ENCODE assay signal across 12 cellular contexts in genomic region chr7:121023683-121024507, GRCh38. TPM values are rescaled to one million over a fixed set of nuclear protein-coding genes. Genes with fewer than 3 reads are reported as not detected.
A peak's percentile ranks its signal among the peaks of the same experiment; 100 is the strongest.
DNase-seq lines count a peak whose midpoint lies in the region; ATAC-seq and TF ChIP-seq lines count a peak whose summit lies in the region.
"Had no signal": no experiment of that assay in that cellular context is flagged by ENCODE, and none has a peak within 500 bp of the region (broad histone marks: within the 10 kb centered on the region; RNA-seq: fewer than 3 reads in every experiment).

No MANE protein-coding gene starts in this region.

- H3K4me3 Mint-ChIP-seq in activated T-cell treated with anti-CD3 and anti-CD28 coated beads, Interleukin-2, amount 50 U/mL, for 4 hours, result no peak overlapping the region
- H3K4me3 Mint-ChIP-seq in CD8-positive, alpha-beta T cell, result no peak overlapping the region

- H3K36me3 Mint-ChIP-seq in activated T-cell treated with anti-CD3 and anti-CD28 coated beads, Interleukin-2, amount 50 U/mL, for 4 hours (ENCODE audit: insufficient read depth), result no peaks in the 10 kb centered on the region
- H3K36me3 Mint-ChIP-seq in CD8-positive, alpha-beta T cell, result no peaks in the 10 kb centered on the region

- H3K27me3 ChIP-seq in SK-N-SH (ENCODE audit: insufficient read depth), result no peaks in the 10 kb centered on the region
- no peaks in the 10 kb centered on the region for H3K27me3 ChIP-seq in right cardiac atrium (ENCODE audit: control insufficient read depth, insufficient read depth)
- no peaks in the 10 kb centered on the region for H3K27me3 ChIP-seq in smooth muscle cell (ENCODE audit: low read depth)
- no peaks in the 10 kb centered on the region for H3K27me3 ChIP-seq in CD8-positive, alpha-beta T cell (ENCODE audit: insufficient read depth, low read length)

- no peaks in the 10 kb centered on the region for H3K9me3 Mint-ChIP-seq in activated T-cell treated with anti-CD3 and anti-CD28 coated beads, Interleukin-2, amount 50 U/mL, for 4 hours
- no peaks in the 10 kb centered on the region for H3K9me3 Mint-ChIP-seq in CD8-positive, alpha-beta T cell

- CTCF ChIA-PET in SK-N-SH (lab: Yijun Ruan, JAX), result interaction anchor here (1.1 to 3.2 kb wide), 2 partner anchors 32 to 36 kb away, joined by 4 to 18 read pairs; partner anchors contain the start of gene CPED1
- CTCF ChIA-PET in CD8-positive, alpha-beta T cell (lab: Charles Lee), result no interaction called here

- POLR2A ChIA-PET in SK-N-SH (lab: Yijun Ruan, JAX), result interaction anchor here (0.5 kb wide), 1 partner anchor 74 kb away, joined by 3 read pairs; the partner anchor contains the start of gene ING3
- POLR2A ChIA-PET in CD8-positive, alpha-beta T cell (lab: Charles Lee), result no interaction called here

- no peaks in the 10 kb centered on the region for H3K79me2 ChIP-seq in SK-N-SH (ENCODE audit: insufficient read depth)
- no peaks in the 10 kb centered on the region for H3K79me2 ChIP-seq in smooth muscle cell (ENCODE audit: low read depth)

- H3K27me3 Mint-ChIP-seq in activated T-cell treated with anti-CD3 and anti-CD28 coated beads, Interleukin-2, amount 50 U/mL, for 4 hours (ENCODE audit: low read depth), result peaks cover 11% of the 10 kb centered on the region
- H3K27me3 Mint-ChIP-seq in CD8-positive, alpha-beta T cell (ENCODE audit: low read depth), result peaks cover 2% of the 10 kb centered on the region

- H3F3A ChIP-seq in SK-N-SH (replicated peaks; ENCODE audit: insufficient read depth), result peaks cover 20% of the 10 kb centered on the region
- H3F3A ChIP-seq in smooth muscle cell (ENCODE audit: low read depth), result peaks cover 16% of the 10 kb centered on the region

- H3K27ac ChIP-seq in SK-N-SH (ENCODE audit: low read depth in 2 of 2, low read length in 1 of 2) (peak overlapping the region; percentile 31 to 64; a peak in 3 of 4 replicates), right cardiac atrium (ENCODE audit: low read length) (peak overlapping the region; percentile 56), smooth muscle cell (ENCODE audit: low read depth) (peak overlapping the region; percentile 71)
- H3K27ac ChIP-seq in CD8-positive, alpha-beta T cell (ENCODE audit: low read depth, low read length), result no peak overlapping the region

- 29% methylated on average over 8 of the region's 8 CpGs for WGBS in SK-N-SH (ENCODE audit: low lambda C conversion rate)
- WGBS in right cardiac atrium, result 57% methylated on average over 8 of the region's 8 CpGs
- 29% methylated on average over 8 of the region's 8 CpGs for WGBS in smooth muscle cell (ENCODE audit: low lambda C conversion rate)

- no peaks in the 10 kb centered on the region for H3K4me1 Mint-ChIP-seq in activated T-cell treated with anti-CD3 and anti-CD28 coated beads, Interleukin-2, amount 50 U/mL, for 4 hours (ENCODE audit: low read depth)
- H3K4me1 Mint-ChIP-seq in CD8-positive, alpha-beta T cell (ENCODE audit: low read depth), result no peaks in the 10 kb centered on the region

- H3K4me2 ChIP-seq in SK-N-SH (peak overlapping the region; percentile 9; the same call in 1 of the 2 replicates), smooth muscle cell (peak overlapping the region; percentile 69)

- H3K36me3 ChIP-seq in SK-N-SH (replicated peaks in 1 of 2; ENCODE audit: control insufficient read depth in 1 of 2, insufficient read depth in 2 of 2, low read length in 1 of 2), result no peaks in the 10 kb centered on the region
- no peaks in the 10 kb centered on the region for H3K36me3 ChIP-seq in smooth muscle cell (ENCODE audit: low read depth)
- H3K36me3 ChIP-seq in CD8-positive, alpha-beta T cell (ENCODE audit: insufficient read depth, low read length), result no peaks in the 10 kb centered on the region

- TF ChIP-seq CTCF in SK-N-SH (IDR thresholded peaks at IDR 0.05) (no peak), smooth muscle cell (IDR thresholded peaks at IDR 0.05; ENCODE audit: borderline replicate concordance, insufficient read depth, poor library complexity, severe bottlenecking) (no peak)
- no peak for TF ChIP-seq CTCF in CD8-positive, alpha-beta T cell (IDR thresholded peaks at IDR 0.05)

- intact Hi-C loops in right cardiac atrium (cut with DNase I), result no loop called here
- intact Hi-C loops in CD8-positive, alpha-beta T cell (cut with DNase I, micrococcal nuclease), result no loop called here

- H2AFZ ChIP-seq in SK-N-SH (ENCODE audit: low read depth) (peak overlapping the region; percentile 73), smooth muscle cell (ENCODE audit: low read depth) (peak overlapping the region; percentile 85)

- DNase-seq in SK-N-SH (no peak), right cardiac atrium (no peak), smooth muscle cell (lab: John Stamatoyannopoulos, UW; ENCODE audit: unreplicated experiment) (no peak)
- no peak for DNase-seq in activated T-cell treated with anti-CD3 and anti-CD28 coated beads, Interleukin-2, amount 50 U/mL, for 4 hours
- no peak for DNase-seq in CD8-positive, alpha-beta T cell
- DNase-seq in effector CD8-positive, alpha-beta T cell (lab: John Stamatoyannopoulos, UW), result no peak
- DNase-seq: DMS 273 treated with DMSO at 0.1 percent for 48 hours, GOT3, kidney, NCI-H1436 had no signal

- no peak overlapping the region for H3K4me3 ChIP-seq in SK-N-SH (ENCODE audit: low read depth in 2 of 2, low read length in 1 of 2)
- H3K4me3 ChIP-seq in right cardiac atrium (ENCODE audit: low read length), result no peak overlapping the region
- H3K4me3 ChIP-seq in smooth muscle cell, result peak overlapping the region; percentile 20
- no peak overlapping the region for H3K4me3 ChIP-seq in CD8-positive, alpha-beta T cell (ENCODE audit: low read depth, low read length)

- H3K9ac ChIP-seq in SK-N-SH (no peak overlapping the region), smooth muscle cell (ENCODE audit: low read depth) (no peak overlapping the region)

- H3K27ac Mint-ChIP-seq in CD8-positive, alpha-beta T cell, result no peak overlapping the region

- no peaks in the 10 kb centered on the region for H4K20me1 ChIP-seq in SK-N-SH (ENCODE audit: insufficient read depth)
- H4K20me1 ChIP-seq in smooth muscle cell (ENCODE audit: low read depth), result no peaks in the 10 kb centered on the region

- no peak for TF ChIP-seq RAD21 in SK-N-SH (IDR thresholded peaks at IDR 0.05; ENCODE audit: low read length)

- H3K9me2 ChIP-seq in SK-N-SH, result no peaks in the 10 kb centered on the region

- ATAC-seq in GM19351 (IDR thresholded peaks at IDR 0.05; ENCODE audit: unreplicated experiment) (peak; percentile 42), right cardiac atrium (peak in 1 of 2 donors; percentile 25), HG02938 (IDR thresholded peaks at IDR 0.05; ENCODE audit: unreplicated experiment) (no peak)
- ATAC-seq in activated T-cell treated with anti-CD3 and anti-CD28 coated beads, Interleukin-2, amount 50 U/mL, for 4 hours, result no peak
- ATAC-seq in CD8-positive, alpha-beta T cell, result no peak

- no peaks in the 10 kb centered on the region for H3K9me3 ChIP-seq in SK-N-SH
- no peaks in the 10 kb centered on the region for H3K9me3 ChIP-seq in right cardiac atrium (ENCODE audit: control insufficient read depth, low read length)
- no peaks in the 10 kb centered on the region for H3K9me3 ChIP-seq in smooth muscle cell (replicated peaks; ENCODE audit: low read depth)
- H3K9me3 ChIP-seq in CD8-positive, alpha-beta T cell (ENCODE audit: low read length), result no peaks in the 10 kb centered on the region

- TF ChIP-seq EP300 in SK-N-SH (IDR thresholded peaks at IDR 0.05; ENCODE audit: borderline replicate concordance in 1 of 2, low read depth in 1 of 2, low read length in 1 of 2), result peak in 1 of 2 experiments; percentile 41; a peak in 1 of 4 replicates

- H3K4me1 ChIP-seq in SK-N-SH (ENCODE audit: control insufficient read depth in 1 of 2, insufficient read depth in 2 of 2, low read depth in 1 of 2, low read length in 1 of 2) (peaks cover 8 to 21% of the 10 kb centered on the region in 2 experiments; a peak in 3 of 4 replicates), right cardiac atrium (ENCODE audit: control insufficient read depth, insufficient read depth, low read length) (peaks cover 1% of the 10 kb centered on the region), smooth muscle cell (ENCODE audit: low read depth) (peaks cover 29% of the 10 kb centered on the region)
- H3K4me1 ChIP-seq in CD8-positive, alpha-beta T cell (ENCODE audit: insufficient read depth, low read length), result no peaks in the 10 kb centered on the region

TF ChIP-seq in SK-N-SH, 30 proteins besides CTCF, POLR2A, EP300 and RAD21:
- TF ChIP-seq TCF12 (IDR thresholded peaks at IDR 0.05), result 0 out of 2 replicates have a peak, but pooled peaks have one; percentile 36
- no peak for TF ChIP-seq ELF1 (IDR thresholded peaks at IDR 0.05)

RNA-seq across cellular contexts. Expression of gene CPED1, which starts 35.4 kb away (rescaled TPM):
- polyA plus RNA-seq in SK-N-SH (2012; rRNA removed) (4.4 and 4.8 TPM in 2 replicates), right cardiac atrium (3.9 TPM), smooth muscle cell (5.8 and 9.5 TPM in 2 replicates)
- polyA plus RNA-seq in SK-N-SH (2012; cell fraction: cytosol; rRNA removed), result 5.4 and 6.5 TPM in 2 replicates
- polyA plus RNA-seq in SK-N-SH (2012; cell fraction: nucleus; rRNA removed), result 6.0 and 6.2 TPM in 2 replicates
- total RNA-seq in right cardiac atrium (10 to 100 TPM; 20.8 to 31.1 (median 29.3) TPM), smooth muscle cell (12.9 and 21.6 TPM in 2 replicates)
- under 1 TPM; 0.20 to 0.69 (median 0.38) TPM for total RNA-seq in activated T-cell treated with anti-CD3 and anti-CD28 coated beads, Interleukin-2, amount 50 U/mL, for 4 hours
- total RNA-seq in CD8-positive, alpha-beta T cell, result not detected
